In the genomic region with DNA sequence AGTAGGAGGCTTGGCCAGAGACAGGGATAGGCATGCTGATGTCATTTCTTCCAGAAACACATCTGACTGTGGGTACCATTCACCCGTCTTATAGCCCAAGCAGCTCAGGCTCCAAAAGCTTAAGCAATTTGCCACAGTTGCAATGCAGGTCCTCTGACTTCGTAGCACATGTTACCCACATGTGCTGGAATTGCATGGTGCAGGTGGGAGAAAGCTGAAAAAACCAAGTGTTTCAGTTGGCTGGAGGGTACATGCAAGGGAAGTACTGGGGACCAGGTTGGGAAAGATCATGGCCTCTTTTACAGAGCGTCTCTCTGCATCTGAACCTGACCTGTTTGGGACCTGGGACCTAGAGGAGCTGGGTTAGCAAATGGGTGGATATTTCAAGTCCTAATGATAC, we compare ENCODE assay signal across 19 cellular contexts.
"Had no signal": no experiment of that assay in that cellular context is flagged by ENCODE, and none has a peak within 500 bp of the region (broad histone marks: within the 10 kb centered on the region; RNA-seq: fewer than 3 reads in every experiment).

No MANE protein-coding gene starts in this region.

- ATAC-seq: body of pancreas, left ventricle myocardium superior, psoas muscle, sciatic nerve had no signal

- H3K4me3 Mint-ChIP-seq: activated CD4-positive, alpha-beta memory T cell treated with anti-CD3 and anti-CD28 coated beads, Interleukin-2, amount 10 ng/mL, durations not matched to agents 7 days and 5 days; activated naive CD4-positive, alpha-beta T cell treated with anti-CD3 and anti-CD28 coated beads, Interleukin-2, amount 50 U/mL, for 24 hours; activated T-cell treated with anti-CD3 and anti-CD28 coated beads, Interleukin-2, amount 50 U/mL, for 24 hours; neural crest cell; T-helper 1 cell treated with Interleukin-12 subunit alpha and Interleukin-12 subunit beta and Interleukin-4 antibody, amounts not matched to agents 30 μg/mL and 1 μg/mL, for 36 hours had no signal

- H3K9me3 ChIP-seq: body of pancreas, psoas muscle had no signal

- H3K27me3 Mint-ChIP-seq: activated naive CD4-positive, alpha-beta T cell treated with anti-CD3 and anti-CD28 coated beads, Interleukin-2, amount 50 U/mL, for 24 hours; activated T-cell treated with anti-CD3 and anti-CD28 coated beads, Interleukin-2, amount 50 U/mL, for 24 hours had no signal

- H3K4me3 ChIP-seq: body of pancreas, coronary artery, psoas muscle had no signal

- DNase-seq: activated CD4-positive, alpha-beta memory T cell treated with anti-CD3 and anti-CD28 coated beads, Interleukin-2, amount 10 ng/mL, durations not matched to agents 7 days and 5 days; activated CD4-positive, alpha-beta T cell treated with anti-CD3 and anti-CD28 coated beads for 4 hours; activated effector memory CD4-positive, alpha-beta T cell treated with Interleukin-2 at 50 U/mL for 16 hours; activated T-cell treated with anti-CD3 and anti-CD28 coated beads, Interleukin-2, amount 50 U/mL, for 24 hours; amniotic stem cell; body of pancreas; central memory CD4-positive, alpha-beta T cell; foreskin fibroblast; hypothalamus; kidney glomerular epithelial cell; left ventricle myocardium superior; mesendoderm; psoas muscle; WERI-Rb-1 had no signal

- H3K27ac Mint-ChIP-seq: activated CD4-positive, alpha-beta memory T cell treated with anti-CD3 and anti-CD28 coated beads, Interleukin-2, amount 10 ng/mL, durations not matched to agents 7 days and 5 days; activated naive CD4-positive, alpha-beta T cell treated with anti-CD3 and anti-CD28 coated beads, Interleukin-2, amount 50 U/mL, for 24 hours; activated T-cell treated with anti-CD3 and anti-CD28 coated beads, Interleukin-2, amount 50 U/mL, for 24 hours; T-helper 1 cell treated with Interleukin-12 subunit alpha and Interleukin-12 subunit beta and Interleukin-4 antibody, amounts not matched to agents 30 μg/mL and 1 μg/mL, for 36 hours had no signal

- H3K27ac ChIP-seq: body of pancreas, coronary artery, psoas muscle, WERI-Rb-1 had no signal

- H3K36me3 Mint-ChIP-seq: activated naive CD4-positive, alpha-beta T cell treated with anti-CD3 and anti-CD28 coated beads, Interleukin-2, amount 50 U/mL, for 24 hours had no signal

- H3K4me1 ChIP-seq: psoas muscle had no signal

- H3K36me3 ChIP-seq: WERI-Rb-1 had no signal

- H3K9me3 Mint-ChIP-seq: activated CD4-positive, alpha-beta memory T cell treated with anti-CD3 and anti-CD28 coated beads, Interleukin-2, amount 10 ng/mL, durations not matched to agents 7 days and 5 days; activated naive CD4-positive, alpha-beta T cell treated with anti-CD3 and anti-CD28 coated beads, Interleukin-2, amount 50 U/mL, for 24 hours; activated T-cell treated with anti-CD3 and anti-CD28 coated beads, Interleukin-2, amount 50 U/mL, for 24 hours; neural crest cell; T-helper 1 cell treated with Interleukin-12 subunit alpha and Interleukin-12 subunit beta and Interleukin-4 antibody, amounts not matched to agents 30 μg/mL and 1 μg/mL, for 36 hours had no signal

- H3K27me3 ChIP-seq: body of pancreas had no signal
